In the genomic region with DNA sequence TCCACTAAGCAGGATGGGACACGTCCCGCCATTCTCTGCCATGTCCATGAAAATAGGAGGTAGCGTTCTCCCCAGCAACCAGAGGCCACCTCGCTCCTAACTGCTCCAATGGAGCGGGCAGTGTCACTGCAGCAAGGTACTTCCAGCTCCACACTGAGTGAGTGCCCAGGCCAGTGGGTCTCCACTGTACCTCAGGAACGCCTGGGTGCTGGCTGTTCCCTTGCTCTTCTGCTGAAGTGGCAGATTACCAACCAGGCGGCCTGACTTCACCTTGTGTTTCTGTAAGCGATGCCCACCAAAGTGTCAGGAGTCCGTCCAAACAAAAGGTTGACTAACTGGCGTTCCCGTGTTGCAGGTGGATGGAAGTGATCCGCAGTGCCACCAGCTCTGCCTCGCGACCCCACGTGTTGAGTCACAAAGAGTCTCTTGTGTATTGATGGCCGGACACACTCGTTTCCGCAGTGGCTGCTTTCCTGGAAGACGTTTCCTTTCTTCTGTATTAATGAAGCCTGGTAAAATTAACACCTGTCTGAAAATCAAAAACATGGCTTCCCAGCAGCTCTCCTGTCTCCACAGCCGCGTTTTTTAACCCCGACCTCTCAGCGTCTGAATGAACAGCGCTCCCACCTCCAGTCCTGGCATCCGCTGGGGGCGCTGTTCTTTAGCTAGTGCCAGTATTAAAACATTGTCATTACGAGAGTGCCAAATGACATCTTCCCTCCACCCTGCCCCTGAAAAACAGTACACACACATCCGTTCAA, we compare ENCODE assay signal across 10 cellular contexts.
DNase-seq lines count a peak whose midpoint lies in the region; ATAC-seq, FAIRE-seq and TF ChIP-seq lines count a peak whose summit lies in the region.
"Had no signal": no experiment of that assay in that cellular context is flagged by ENCODE, and none has a peak within 500 bp of the region (broad histone marks: within the 10 kb centered on the region; RNA-seq: fewer than 3 reads in every experiment).

No MANE protein-coding gene starts in this region.

- no peak for FAIRE-seq in GM19239 (lab: Jason Lieb, UNC)
- FAIRE-seq: G401.6 had no signal

- CTCF ChIA-PET in activated CD4-positive, alpha-beta T cell treated with anti-CD3 and anti-CD28 coated beads for 36 hours (lab: Charles Lee) = interaction anchor here (1.4 to 6.0 kb wide), 3 partner anchors 205 to 223 kb away, joined by 7 to 103 read pairs (median 16); no protein-coding TSS in a partner anchor

- intact Hi-C loops in activated CD4-positive, alpha-beta T cell treated with anti-CD3 and anti-CD28 coated beads for 36 hours (cut with DNase I, micrococcal nuclease) = loop anchor here in 1 of 2 experiments (5.0 kb wide), 1 partner anchor 591 kb away; no protein-coding TSS in a partner anchor
- intact Hi-C loops in colonic mucosa (cut with DNase I) = loop anchor here (5.0 kb wide), 2 partner anchors 204 to 394 kb away; no protein-coding TSS in a partner anchor

- peak; percentile 64 for DNase-seq in activated CD4-positive, alpha-beta T cell treated with anti-CD3 and anti-CD28 coated beads for 36 hours
- DNase-seq in activated CD4-positive, alpha-beta T cell treated with anti-CD3 and anti-CD28 coated beads for 1 hour = no peak
- DNase-seq in NCI-H526 (lab: John Stamatoyannopoulos, UW) (peak; percentile 54 to 93), colonic mucosa (no peak), NCI-H524 treated with DMSO at 0.1 percent for 48 hours (lab: John Stamatoyannopoulos, UW) (no peak), GM19239 (ENCODE audit: insufficient read length, low spot score) (no peak), foreskin melanocyte (no peak)
- DNase-seq in naive thymus-derived CD8-positive, alpha-beta T cell = no peak

- H3K36me3 Mint-ChIP-seq in activated CD4-positive, alpha-beta T cell treated with anti-CD3 and anti-CD28 coated beads for 36 hours (ENCODE audit: low read depth) = peaks cover 28% of the 10 kb centered on the region
- peaks cover 0 to 33% (median 3%) of the 10 kb centered on the region in 3 donors for H3K36me3 Mint-ChIP-seq in naive thymus-derived CD8-positive, alpha-beta T cell

- no peaks in the 10 kb centered on the region for H3K4me1 ChIP-seq in colonic mucosa

- H3K27me3 Mint-ChIP-seq in activated CD4-positive, alpha-beta T cell treated with anti-CD3 and anti-CD28 coated beads for 36 hours = no peaks in the 10 kb centered on the region
- H3K27me3 Mint-ChIP-seq in naive thymus-derived CD8-positive, alpha-beta T cell = no peaks in the 10 kb centered on the region

- H3K9ac ChIP-seq in colonic mucosa (ENCODE audit: low read depth in 2 of 2, low read length in 2 of 2) = no peak overlapping the region

- H3K27me3 ChIP-seq in colonic mucosa = no peaks in the 10 kb centered on the region

- no peak overlapping the region for H3K27ac ChIP-seq in colonic mucosa
- H3K27ac ChIP-seq: skin epidermis had no signal

- H3K4me3 ChIP-seq in colonic mucosa = no peak overlapping the region
- H3K4me3 ChIP-seq: skin epidermis had no signal

- peak; percentile 14 for TF ChIP-seq CTCF in colonic mucosa (IDR thresholded peaks at IDR 0.05)

- peak overlapping the region; percentile 27 for H3K27ac Mint-ChIP-seq in activated CD4-positive, alpha-beta T cell treated with anti-CD3 and anti-CD28 coated beads for 36 hours
- H3K27ac Mint-ChIP-seq in naive thymus-derived CD8-positive, alpha-beta T cell = peak overlapping the region in 8 of 10 donors; percentile 32 to 79 (median 46)

- H3K9me3 ChIP-seq in colonic mucosa = no peaks in the 10 kb centered on the region

- no peaks in the 10 kb centered on the region for H3K9me3 Mint-ChIP-seq in activated CD4-positive, alpha-beta T cell treated with anti-CD3 and anti-CD28 coated beads for 36 hours (ENCODE audit: low read depth)
- H3K9me3 Mint-ChIP-seq in naive thymus-derived CD8-positive, alpha-beta T cell = no peaks in the 10 kb centered on the region

- H3K36me3 ChIP-seq in colonic mucosa = peaks cover 8% of the 10 kb centered on the region

- H3K4me3 Mint-ChIP-seq in activated CD4-positive, alpha-beta T cell treated with anti-CD3 and anti-CD28 coated beads for 36 hours = no peak overlapping the region
- H3K4me3 Mint-ChIP-seq in naive thymus-derived CD8-positive, alpha-beta T cell = no peak overlapping the region

- POLR2A ChIA-PET in activated CD4-positive, alpha-beta T cell treated with anti-CD3 and anti-CD28 coated beads for 36 hours (lab: Charles Lee) = no interaction called here
- POLR2A ChIA-PET in naive thymus-derived CD8-positive, alpha-beta T cell (lab: Charles Lee) = no interaction called here

- peak; percentile 22 for ATAC-seq in activated CD4-positive, alpha-beta T cell treated with anti-CD3 and anti-CD28 coated beads for 36 hours
- no peak for ATAC-seq in naive thymus-derived CD8-positive, alpha-beta T cell

- peaks cover 33% of the 10 kb centered on the region for H3K4me1 Mint-ChIP-seq in activated CD4-positive, alpha-beta T cell treated with anti-CD3 and anti-CD28 coated beads for 36 hours
- H3K4me1 Mint-ChIP-seq in naive thymus-derived CD8-positive, alpha-beta T cell = peaks cover 16 to 39% (median 28%) of the 10 kb centered on the region in 4 donors

Comparison
In these comparisons a context has a peak if more than half of its experiments do, and no peak if none do; other contexts are left out.
1. DNase-seq: peak in activated CD4-positive, alpha-beta T cell treated with anti-CD3 and anti-CD28 coated beads for 36 hours (single experiment) and NCI-H526 (2 of 2); none in activated CD4-positive, alpha-beta T cell treated with anti-CD3 and anti-CD28 coated beads for 1 hour (single experiment), colonic mucosa (single experiment), naive thymus-derived CD8-positive, alpha-beta T cell (0 of 10), NCI-H524 treated with DMSO at 0.1 percent for 48 hours (single experiment), GM19239 (single experiment) and foreskin melanocyte (single experiment).